ENCODE assay signal across 14 cellular contexts in the genomic region with DNA sequence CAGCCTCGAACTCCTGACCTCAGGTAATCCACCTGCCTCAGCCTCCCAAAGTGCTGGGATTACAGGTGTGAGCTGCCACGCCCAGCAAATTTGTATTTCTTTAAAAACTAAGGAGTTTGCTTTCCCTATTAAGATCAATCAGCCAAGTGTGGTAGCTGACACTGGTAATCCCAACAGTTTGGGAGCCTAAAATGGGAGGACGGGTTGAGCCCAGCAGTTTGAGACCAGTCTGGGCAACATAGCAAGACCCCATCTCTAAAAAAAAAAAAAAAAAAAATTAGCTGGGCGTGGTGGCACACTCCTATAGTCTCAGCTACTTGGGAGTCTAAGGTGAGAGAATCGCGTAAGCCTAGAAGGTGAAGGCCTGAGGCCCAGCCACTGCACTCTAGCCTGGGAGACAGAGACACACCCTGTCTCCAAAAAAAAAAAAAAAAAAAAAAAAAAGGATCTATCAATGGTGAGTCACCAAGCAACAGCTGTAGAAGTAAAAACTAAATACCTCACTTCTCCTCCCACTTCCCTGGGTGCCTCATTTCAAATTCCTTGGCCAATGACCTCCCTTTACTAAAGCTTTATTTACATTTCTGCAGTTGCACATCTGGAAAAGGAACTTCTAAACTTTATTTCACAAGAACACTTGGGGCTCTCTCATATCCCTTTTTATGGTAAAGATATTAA. TPM values are rescaled to one million over a fixed set of nuclear protein-coding genes. Genes with fewer than 3 reads are reported as not detected.
DNase-seq lines count a peak whose midpoint lies in the region; FAIRE-seq and TF ChIP-seq lines count a peak whose summit lies in the region.
"Had no signal": no experiment of that assay in that cellular context is flagged by ENCODE, and none has a peak within 500 bp of the region (broad histone marks: within the 10 kb centered on the region; RNA-seq: fewer than 3 reads in every experiment).

No MANE protein-coding gene starts in this region.

- TF ChIP-seq CTCF in AG09309 (IDR thresholded peaks at IDR 0.05; ENCODE audit: control insufficient read depth, insufficient read depth, low read depth, low read length, missing control alignments) (no peak), bronchial epithelial cell (IDR thresholded peaks at IDR 0.05; ENCODE audit: insufficient read depth, low read length, severe bottlenecking) (no peak), dorsolateral prefrontal cortex (IDR thresholded peaks at IDR 0.05 in 54 of 56, conservative IDR thresholded peaks at IDR 0.05 in 2 of 56; ENCODE audit: low read depth in 1 of 56, partially characterized antibody in 56 of 56) (no peak)

- H3K27ac ChIP-seq in substantia nigra (ENCODE audit: low read depth, low read length, poor library complexity, severe bottlenecking) (no peak overlapping the region), dorsolateral prefrontal cortex (peak overlapping the region in 3 of 59 donors; percentile 2 to 62 (median 43))
- H3K27ac ChIP-seq: BLaER1, thoracic aorta had no signal

- no peak for FAIRE-seq in bronchial epithelial cell (lab: Jason Lieb, UNC)
- FAIRE-seq: colon had no signal

- peak; percentile 61 for DNase-seq in AG09309 (ENCODE audit: low read depth)
- DNase-seq in HS-5 (ENCODE audit: low read depth) = peak; percentile 61
- peak; percentile 10 for DNase-seq in bronchial epithelial cell (ENCODE audit: low read depth)
- DNase-seq in kidney glomerular epithelial cell (lab: John Stamatoyannopoulos, UW) = peak; percentile 10
- DNase-seq in substantia nigra (lab: John Stamatoyannopoulos, UW) = no peak
- no peak for DNase-seq in cerebellum (ENCODE audit: low spot score)
- no peak for DNase-seq in NCI-H1105 treated with DMSO at 0.1 percent for 48 hours (lab: John Stamatoyannopoulos, UW)
- DNase-seq in dorsolateral prefrontal cortex = no peak
- DNase-seq: activated CD4-positive, alpha-beta memory T cell treated with anti-CD3 and anti-CD28 coated beads for 36 hours; head of caudate nucleus; NCI-H69 had no signal

- H3K4me3 ChIP-seq in AG09309 (ENCODE audit: control insufficient read depth, low read depth, low read length) = no peak overlapping the region
- H3K4me3 ChIP-seq in bronchial epithelial cell (ENCODE audit: low read depth, low read length) = no peak overlapping the region
- no peak overlapping the region for H3K4me3 ChIP-seq in dorsolateral prefrontal cortex
- H3K4me3 ChIP-seq: BLaER1, thoracic aorta had no signal

- H3K27me3 ChIP-seq in bronchial epithelial cell (ENCODE audit: control insufficient read depth, insufficient read depth, low read length) (no peaks in the 10 kb centered on the region), dorsolateral prefrontal cortex (no peaks in the 10 kb centered on the region)
- H3K27me3 ChIP-seq: BLaER1 had no signal

- no peaks in the 10 kb centered on the region for H3K36me3 ChIP-seq in bronchial epithelial cell (ENCODE audit: control insufficient read depth, insufficient read depth, low read length)
- H3K36me3 ChIP-seq: BLaER1, thoracic aorta had no signal

- intact Hi-C loops in dorsolateral prefrontal cortex (cut with DNase I) = no loop called here

RNA-seq across cellular contexts. Expression of a gene that starts 54.5 kb away (rescaled TPM):
- total RNA-seq in bronchial epithelial cell (not detected in 2 replicates), cerebellum (34.9 TPM), dorsolateral prefrontal cortex (100 to 1,000 TPM in 98 of 120 experiments, 10 to 100 TPM in 22; 38.0 to 178 (median 123) TPM)
- total RNA-seq: activated CD4-positive, alpha-beta memory T cell treated with anti-CD3 and anti-CD28 coated beads for 36 hours had no signal

Comparison
In these comparisons a context has a peak if more than half of its experiments do, and no peak if none do; other contexts are left out.
1. DNase-seq: peak in AG09309 (single experiment), HS-5 (single experiment), bronchial epithelial cell (single experiment) and kidney glomerular epithelial cell (single experiment); none in substantia nigra (0 of 49), cerebellum (single experiment), NCI-H1105 treated with DMSO at 0.1 percent for 48 hours (single experiment) and dorsolateral prefrontal cortex (0 of 10).
2. RNA of a gene that starts 54.5 kb away (total RNA-seq): 38.0 to 178 TPM in dorsolateral prefrontal cortex and 34.9 TPM in cerebellum (single experiment); not detected in bronchial epithelial cell; every median in the first group is over 10 times any median in the second.